10 cellular contexts compared by ENCODE assay signal in genomic region chr13:75308222-75308621, GRCh38.
DNase-seq lines count a peak whose midpoint lies in the region; ATAC-seq and TF ChIP-seq lines count a peak whose summit lies in the region.
"Had no signal": no experiment of that assay in that cellular context is flagged by ENCODE, and none has a peak within 500 bp of the region (broad histone marks: within the 10 kb centered on the region; RNA-seq: fewer than 3 reads in every experiment).

No MANE protein-coding gene starts in this region.

- no peaks in the 10 kb centered on the region for H3K27me3 ChIP-seq in Peyer's patch

- H3K4me3 ChIP-seq in Peyer's patch, result no peak overlapping the region

- no peaks in the 10 kb centered on the region for H3K4me1 ChIP-seq in Peyer's patch

- DNase-seq in activated CD4-positive, CD25-positive, alpha-beta regulatory T cell treated with anti-CD3 and anti-CD28 coated beads, Interleukin-2, amount 50 U/mL, for 72 hours, result no peak
- peak; percentile 47 for DNase-seq in stimulated activated CD4-positive, alpha-beta T cell treated with anti-CD3 and anti-CD28 coated beads, Interleukin-4, amount 100 ng/mL, for 24 hours
- DNase-seq in Peyer's patch, result no peak
- DNase-seq in KBM-7, result no peak
- no peak for DNase-seq in NCI-H2107 treated with DMSO at 0.1 percent for 48 hours (lab: John Stamatoyannopoulos, UW; ENCODE audit: unreplicated experiment)
- DNase-seq: activated CD4-positive, alpha-beta T cell treated with anti-CD3 and anti-CD28 coated beads, Interleukin-2, amount 50 U/mL, for 4 hours had no signal

- TF ChIP-seq POLR2A in Peyer's patch (IDR thresholded peaks at IDR 0.05), result no peak

- in situ Hi-C loops in KBM-7 (cut with MboI; ENCODE audit: low pct_unique_long_range_greater_than_20kb, low sequenced_read_pairs), result no loop called here

- H3K27ac ChIP-seq in Peyer's patch, result no peak overlapping the region
- H3K27ac ChIP-seq: 22Rv1 had no signal

- peak; percentile 79 for ATAC-seq in activated CD4-positive, CD25-positive, alpha-beta regulatory T cell treated with anti-CD3 and anti-CD28 coated beads, Interleukin-2, amount 50 U/mL, for 24 hours
- peak; percentile 63 for ATAC-seq in GM21717 (IDR thresholded peaks at IDR 0.05; ENCODE audit: unreplicated experiment)
- ATAC-seq in HG03571 (IDR thresholded peaks at IDR 0.05; ENCODE audit: unreplicated experiment), result peak; percentile 32

- H3K36me3 ChIP-seq in Peyer's patch, result no peaks in the 10 kb centered on the region

- H3K9me3 ChIP-seq in Peyer's patch, result no peaks in the 10 kb centered on the region

- no peak for TF ChIP-seq CTCF in Peyer's patch (IDR thresholded peaks at IDR 0.05)
